In genomic region chr4:10947898-10948297, GRCh38 we compare ENCODE assay signal across 27 cellular contexts.
"Had no signal": no experiment of that assay in that cellular context is flagged by ENCODE, and none has a peak within 500 bp of the region (broad histone marks: within the 10 kb centered on the region; RNA-seq: fewer than 3 reads in every experiment).

No MANE protein-coding gene starts in this region.

- DNase-seq: activated B cell treated with CpG ODN at 0.5 μM for 24 hours; activated CD4-positive, alpha-beta T cell treated with anti-CD3 and anti-CD28 coated beads for 1 hour; activated CD4-positive, alpha-beta T cell treated with anti-CD3 and anti-CD28 coated beads, Interleukin-2, amount 10 ng/mL, durations not matched to agents 24 days and 14 days; activated CD4-positive, alpha-beta T cell treated with anti-CD3 and anti-CD28 coated beads, Interleukin-2, amount 50 U/mL, for 48 hours; activated CD8-positive, alpha-beta memory T cell treated with anti-CD3 and anti-CD28 coated beads, Interleukin-2, amount 10 ng/mL, durations not matched to agents 7 days and 5 days; activated effector memory CD4-positive, alpha-beta T cell treated with anti-CD3 and anti-CD28 coated beads, Interleukin-2, amount 50 U/mL, for 16 hours; activated naive CD4-positive, alpha-beta T cell treated with Interleukin-2 at 50 U/mL for 16 hours; activated naive CD8-positive, alpha-beta T cell treated with anti-CD3 and anti-CD28 coated beads, Interleukin-2, amount 50 U/mL, for 24 hours; activated T-cell treated with anti-CD3 and anti-CD28 coated beads, Interleukin-2, amount 50 U/mL, for 24 hours; amniotic stem cell; NCI-H1092; NCI-H1417 treated with DMSO at 0.1 percent for 48 hours; NCI-H1694; NCI-H2029; NCI-H2107; NCI-H2171 treated with DMSO at 0.1 percent for 48 hours; NCI-H226; NCI-H510A; NCI-H526 treated with DMSO at 0.1 percent for 48 hours; NCI-H82; PC-3; SHP77; T-helper 17 cell; T-helper 9 cell had no signal

- H3K4me1 ChIP-seq: SJSA1 had no signal

- ATAC-seq: activated CD8-positive, alpha-beta memory T cell treated with anti-CD3 and anti-CD28 coated beads, Interleukin-2, amount 10 ng/mL, durations not matched to agents 7 days and 5 days; activated naive CD4-positive, alpha-beta T cell treated with anti-CD3 and anti-CD28 coated beads, Interleukin-2, amount 50 U/mL, for 72 hours; activated naive CD8-positive, alpha-beta T cell treated with anti-CD3 and anti-CD28 coated beads, Interleukin-2, amount 50 U/mL, for 24 hours; PC-3; SK-N-SH treated with all-trans-retinoic acid at 6 μM for 48 hours; T-helper 17 cell had no signal

- H3K4me3 ChIP-seq: SJSA1 had no signal

- H3K36me3 ChIP-seq: SJSA1 had no signal

- H3K9me3 ChIP-seq: SJSA1 had no signal

- H3K27ac ChIP-seq: SJSA1 had no signal

- H3K27me3 ChIP-seq: SJSA1 had no signal
